In the genomic region with DNA sequence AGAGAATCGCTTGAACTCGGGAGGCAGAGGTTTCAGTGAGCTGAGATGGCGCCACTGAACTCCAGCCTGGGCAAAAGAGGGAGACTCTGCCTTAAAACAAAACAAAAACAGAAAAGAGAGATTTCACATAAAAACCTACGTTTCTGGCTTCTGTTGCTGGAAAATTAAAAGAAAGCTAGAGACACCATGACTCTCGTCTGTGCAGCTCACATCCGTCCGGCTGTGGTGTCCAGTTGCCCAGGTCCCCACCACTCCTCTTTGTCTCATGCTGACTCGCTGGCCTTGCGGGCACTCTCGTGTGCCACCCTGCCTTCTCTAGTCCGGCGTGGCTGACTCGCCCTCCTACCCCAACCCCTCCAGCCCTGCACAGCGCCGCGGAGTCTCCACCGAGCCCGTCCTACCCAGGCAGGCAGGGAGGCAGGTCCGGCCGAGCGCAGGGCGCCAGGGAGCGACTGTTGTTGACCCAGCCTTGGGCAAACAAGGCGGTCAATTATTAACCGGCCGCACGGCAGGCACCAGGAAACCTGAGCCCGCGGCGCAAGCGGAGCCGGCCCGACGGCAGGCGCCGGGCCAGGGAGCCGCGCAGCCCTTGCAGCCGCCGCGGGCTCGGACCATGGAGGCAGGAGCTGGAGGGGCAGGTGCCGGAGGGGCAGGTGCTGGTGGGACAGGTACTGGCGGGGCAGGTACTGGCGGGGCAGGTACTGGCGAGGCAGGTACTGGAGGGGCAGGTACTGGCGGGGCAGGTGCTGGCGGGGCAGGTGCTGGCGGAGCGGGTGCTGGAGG, we compare ENCODE assay signal across 12 cellular contexts. TPM values are rescaled to one million over a fixed set of nuclear protein-coding genes. Genes with fewer than 3 reads are reported as not detected.
DNase-seq lines count a peak whose midpoint lies in the region; ATAC-seq, FAIRE-seq and TF ChIP-seq lines count a peak whose summit lies in the region.
"Had no signal": no experiment of that assay in that cellular context is flagged by ENCODE, and none has a peak within 500 bp of the region (broad histone marks: within the 10 kb centered on the region; RNA-seq: fewer than 3 reads in every experiment).

A gene (plus strand): TSS at position 521 of the 783 bp plus-strand sequence. CDS start 93 bp downstream, at position 614.

- H3K4me2 ChIP-seq in A549 (peak within 1 kb of the TSS; percentile 77), astrocyte (ENCODE audit: low read length) (peak within 1 kb of the TSS; percentile 79)

- CTCF ChIA-PET in A549 (lab: Yijun Ruan, JAX) (interaction anchor here (0.7 to 1.9 kb wide), 4 partner anchors 9 to 297 kb away, joined by 3 to 7 read pairs (median 4); no protein-coding TSS in a partner anchor), HEK293 (lab: Yijun Ruan, JAX) (interaction anchor here (0.7 to 1.2 kb wide), 2 partner anchors 46 to 205 kb away, joined by 3 to 4 read pairs; no protein-coding TSS in a partner anchor)

- H3K36me3 Mint-ChIP-seq in astrocyte (ENCODE audit: low read depth, unreplicated experiment), result peaks cover 13% of the 10 kb centered on the region

- H3K4me1 Mint-ChIP-seq in astrocyte (ENCODE audit: low read depth, unreplicated experiment), result no peaks in the 10 kb centered on the region

- H4K20me1 ChIP-seq in astrocyte (ENCODE audit: insufficient read depth, low read length), result no peaks in the 10 kb centered on the region

- H3K4me3 ChIP-seq in A549 (peak within 1 kb of the TSS; percentile 48), HEK293 (ENCODE audit: low read depth, low read length) (peak within 1 kb of the TSS; percentile 28), astrocyte (ENCODE audit: insufficient read depth, low read depth, low read length) (no peak within 1 kb of the TSS), liver (ENCODE audit: low read depth in 1 of 3, low read length in 3 of 3) (peak within 1 kb of the TSS; percentile 49 to 60 (median 55)), adrenal gland (no peak within 1 kb of the TSS)

- peak; percentile 93 to 95 for ATAC-seq in A549
- no peak for ATAC-seq in GM19395 (IDR thresholded peaks at IDR 0.05; ENCODE audit: unreplicated experiment)

- peaks cover 50% of the 10 kb centered on the region for H3K27me3 Mint-ChIP-seq in astrocyte (ENCODE audit: low read depth, unreplicated experiment)

- H3K4me3 Mint-ChIP-seq in astrocyte (ENCODE audit: unreplicated experiment), result peak within 1 kb of the TSS; percentile 54

- DNase-seq in A549 (ENCODE audit: low read depth in 1 of 2, low spot score in 1 of 2), result peak; percentile 92 to 94
- no peak for DNase-seq in astrocyte (ENCODE audit: low read depth)
- DNase-seq in activated CD8-positive, alpha-beta memory T cell treated with anti-CD3 and anti-CD28 coated beads, Interleukin-2, amount 50 U/mL, for 48 hours, result no peak
- DNase-seq in adrenal gland, result no peak
- no peak for DNase-seq in activated effector memory CD4-positive, alpha-beta T cell treated with anti-CD3 and anti-CD28 coated beads, Interleukin-2, amount 50 U/mL, for 16 hours
- DNase-seq: NCI-H1436 treated with DMSO at 0.1 percent for 48 hours had no signal

- H2AFZ ChIP-seq in astrocyte (ENCODE audit: low read depth, low read length), result no peak within 1 kb of the TSS

- TF ChIP-seq CTCF in A549 (IDR thresholded peaks at IDR 0.05) (no peak), HEK293 (tag by site-specific recombination; IDR thresholded peaks at IDR 0.05) (no peak), astrocyte (IDR thresholded peaks at IDR 0.05; ENCODE audit: insufficient read depth, low read depth, low read length) (no peak), liver (IDR thresholded peaks at IDR 0.05; ENCODE audit: low read depth, low read length, missing input control) (no peak), adrenal gland (IDR thresholded peaks at IDR 0.05) (no peak)

- FAIRE-seq in A549 (lab: Jason Lieb, UNC), result no peak
- no peak for FAIRE-seq in astrocyte (lab: Jason Lieb, UNC)
- FAIRE-seq: G401.6 had no signal

- H3K27me3 ChIP-seq in astrocyte (ENCODE audit: insufficient read depth, low read length) (peaks cover 25% of the 10 kb centered on the region), liver (ENCODE audit: control insufficient read depth in 4 of 4, insufficient read depth in 4 of 4, low read length in 3 of 4) (peaks cover 0 to 3% (median 0%) of the 10 kb centered on the region in 4 donors), adrenal gland (peaks cover 16% of the 10 kb centered on the region)

- H3K36me3 ChIP-seq in HEK293 (ENCODE audit: control insufficient read depth in 2 of 2, insufficient read depth in 1 of 2, low read length in 2 of 2) (no peaks in the 10 kb centered on the region), astrocyte (ENCODE audit: insufficient read depth, low read length) (no peaks in the 10 kb centered on the region), liver (ENCODE audit: control insufficient read depth in 4 of 4, insufficient read depth in 3 of 4, low read depth in 1 of 4, low read length in 3 of 4) (no peaks in the 10 kb centered on the region), adrenal gland (replicated peaks in 1 of 2) (no peaks in the 10 kb centered on the region)

- H3K9me3 ChIP-seq in A549, result peaks cover 34% of the 10 kb centered on the region
- H3K9me3 ChIP-seq in HEK293 (ENCODE audit: control insufficient read depth, insufficient read depth, low read depth, low read length), result no peaks in the 10 kb centered on the region
- H3K9me3 ChIP-seq in astrocyte (ENCODE audit: insufficient read depth, low read depth, low read length), result peaks cover 16% of the 10 kb centered on the region
- H3K9me3 ChIP-seq in liver (ENCODE audit: control insufficient read depth in 4 of 4, low read length in 3 of 4), result peaks cover 0 to 6% (median 2%) of the 10 kb centered on the region in 4 donors
- peaks cover 0 to 13% (median 10%) of the 10 kb centered on the region in 3 donors for H3K9me3 ChIP-seq in adrenal gland (replicated peaks in 1 of 3)

- POLR2A ChIA-PET in A549 (lab: Yijun Ruan, JAX), result interaction anchor here (0.6 kb wide), 1 partner anchor 13 kb away, joined by 3 read pairs; no protein-coding TSS in a partner anchor
- POLR2A ChIA-PET in HEK293 (lab: Yijun Ruan, JAX), result interaction anchor here (0.6 to 1.7 kb wide), 3 partner anchors 22 to 166 kb away, joined by 3 to 6 read pairs (median 4); no protein-coding TSS in a partner anchor

- TF ChIP-seq POLR2A in A549 (IDR thresholded peaks at IDR 0.05; ENCODE audit: low read length) (peak; percentile 37; the same call in 1 of the 2 replicates), adrenal gland (IDR thresholded peaks at IDR 0.05) (no peak)

- H3K9ac ChIP-seq in astrocyte (ENCODE audit: low read length), result no peak within 1 kb of the TSS
- H3K9ac ChIP-seq in liver (ENCODE audit: low read depth in 1 of 2, low read length in 2 of 2), result no peak within 1 kb of the TSS

- H3K27ac Mint-ChIP-seq in astrocyte (ENCODE audit: unreplicated experiment), result no peak within 1 kb of the TSS

- H3K4me1 ChIP-seq in A549, result peaks cover 9% of the 10 kb centered on the region; the same call in 1 of the 3 replicates
- 0 out of 2 replicates have a peak, but pooled peaks cover 3% of the 10 kb centered on the region for H3K4me1 ChIP-seq in HEK293 (ENCODE audit: control insufficient read depth, insufficient read depth, low read length)
- H3K4me1 ChIP-seq in astrocyte (ENCODE audit: insufficient read depth, low read length), result peaks cover 3% of the 10 kb centered on the region
- peaks cover 5 to 14% (median 7%) of the 10 kb centered on the region in 4 donors for H3K4me1 ChIP-seq in liver (ENCODE audit: control insufficient read depth in 4 of 4, insufficient read depth in 4 of 4, low read length in 3 of 4)
- peaks cover 0 to 8% of the 10 kb centered on the region in 2 donors for H3K4me1 ChIP-seq in adrenal gland (replicated peaks in 1 of 2)

- WGBS in A549 (ENCODE audit: missing lambda C conversion rate), result 15% methylated on average over 28 of the region's 50 CpGs
- WGBS in liver, result 14% methylated on average over 50 of the region's 50 CpGs
- WGBS in adrenal gland, 4 donors, result 15 to 41% (median 27%) methylated on average over 18 to 50 of the region's 50 CpGs

- TF ChIP-seq RAD21 in A549 (conservative IDR thresholded peaks at IDR 0.05 in 1 of 2, IDR thresholded peaks at IDR 0.05 in 1 of 2) (peak in 1 of 2 experiments; percentile 21; a peak in 1 of 5 replicates), liver (IDR thresholded peaks at IDR 0.05) (peak in 1 of 2 donors; percentile 44)

- peaks cover 56% of the 10 kb centered on the region for H3K9me3 Mint-ChIP-seq in astrocyte (ENCODE audit: unreplicated experiment)

- peak within 1 kb of the TSS; percentile 55 to 88 for H3K27ac ChIP-seq in A549
- peak within 1 kb of the TSS; percentile 22; the same call in 1 of the 2 replicates for H3K27ac ChIP-seq in HEK293 (ENCODE audit: extremely low read depth, low read depth, low read length)
- no peak within 1 kb of the TSS for H3K27ac ChIP-seq in astrocyte (ENCODE audit: low read depth, low read length)
- H3K27ac ChIP-seq in liver (ENCODE audit: low read depth in 1 of 2, low read length in 2 of 2), result peak within 1 kb of the TSS; percentile 39 to 68
- H3K27ac ChIP-seq in adrenal gland, result no peak within 1 kb of the TSS

- intact Hi-C loops in adrenal gland (cut with DNase I), result no loop called here

- H3K79me2 ChIP-seq in astrocyte (ENCODE audit: insufficient read depth, low read length), result no peaks in the 10 kb centered on the region

- no peak for TF ChIP-seq EP300 in A549 (IDR thresholded peaks at IDR 0.05)

TF ChIP-seq in A549, 52 proteins besides CTCF, POLR2A, EP300 and RAD21 (continues in another document):
- TF ChIP-seq, protein P1, sequence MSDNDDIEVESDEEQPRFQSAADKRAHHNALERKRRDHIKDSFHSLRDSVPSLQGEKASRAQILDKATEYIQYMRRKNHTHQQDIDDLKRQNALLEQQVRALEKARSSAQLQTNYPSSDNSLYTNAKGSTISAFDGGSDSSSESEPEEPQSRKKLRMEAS (IDR thresholded peaks at IDR 0.05), result peak; percentile 72

TF ChIP-seq in HEK293, 187 proteins besides CTCF, POLR2A, EP300 and RAD21 (continues in another document):
- TF ChIP-seq ZNF629 (tag by site-specific recombination; IDR thresholded peaks at IDR 0.05) (no peak), ZNF837 (tag by site-specific recombination; IDR thresholded peaks at IDR 0.05) (no peak), ZNF175 (tag by site-specific recombination; IDR thresholded peaks at IDR 0.05) (no peak)

TF ChIP-seq in liver, 16 proteins besides CTCF, POLR2A, EP300 and RAD21 (continues in another document):
- TF ChIP-seq EGR1 (IDR thresholded peaks at IDR 0.05; ENCODE audit: low read depth in 2 of 2), result no peak
- TF ChIP-seq YY1 (IDR thresholded peaks at IDR 0.05), result peak; percentile 77

RNA-seq across cellular contexts. Expression of the gene that starts here (rescaled TPM):
- polyA plus RNA-seq in A549 (2011; rRNA removed) (0.79 and 1.1 TPM in 2 replicates), A549 (2017; fragmentation: RNase III; extraction: RNeasy Plus Mini Kit Qiagen cat#74134 plus additional on column Dnase treatment) (0.63 to 0.96 TPM (median 0.80 TPM) in 3 replicates), liver (1 to 10 TPM in 1 of 2 donors, under 1 TPM in 1; 0.15 to 1.4 TPM), adrenal gland (not detected)
- polyA plus RNA-seq in A549 (2012; cell fraction: cytosol; rRNA removed), result 2.9 and 5.3 TPM in 2 replicates
- polyA plus RNA-seq in A549 (2012; cell fraction: nucleus; rRNA removed), result 4.7 and 5.7 TPM in 2 replicates
- polyA minus RNA-seq in A549 (2011; rRNA and poly(A)+ RNA removed), result 0.66 and 1.3 TPM in 2 replicates
- total RNA-seq in astrocyte (not detected in 2 replicates), liver (1 to 10 TPM; 1.3 to 1.9 TPM), adrenal gland (not detected)
- total RNA-seq: activated CD8-positive, alpha-beta memory T cell treated with anti-CD3 and anti-CD28 coated beads for 36 hours; H4 had no signal

Comparison
In these comparisons a context has a peak if more than half of its experiments do, and no peak if none do; other contexts are left out.
1. DNase-seq: peak in A549 (2 of 2); none in astrocyte (single experiment), activated CD8-positive, alpha-beta memory T cell treated with anti-CD3 and anti-CD28 coated beads, Interleukin-2, amount 50 U/mL, for 48 hours (single experiment), adrenal gland (0 of 7) and activated effector memory CD4-positive, alpha-beta T cell treated with anti-CD3 and anti-CD28 coated beads, Interleukin-2, amount 50 U/mL, for 16 hours (single experiment).
2. H3K27ac ChIP-seq: peak in A549 (2 of 2), HEK293 (single experiment) and liver (2 of 2); none in astrocyte (single experiment) and adrenal gland (0 of 5).
3. H3K4me3 ChIP-seq: peak in A549 (single experiment), HEK293 (single experiment) and liver (3 of 3); none in astrocyte (single experiment) and adrenal gland (0 of 4).